ENCODE assay signal across 1 cellular context in the genomic region with DNA sequence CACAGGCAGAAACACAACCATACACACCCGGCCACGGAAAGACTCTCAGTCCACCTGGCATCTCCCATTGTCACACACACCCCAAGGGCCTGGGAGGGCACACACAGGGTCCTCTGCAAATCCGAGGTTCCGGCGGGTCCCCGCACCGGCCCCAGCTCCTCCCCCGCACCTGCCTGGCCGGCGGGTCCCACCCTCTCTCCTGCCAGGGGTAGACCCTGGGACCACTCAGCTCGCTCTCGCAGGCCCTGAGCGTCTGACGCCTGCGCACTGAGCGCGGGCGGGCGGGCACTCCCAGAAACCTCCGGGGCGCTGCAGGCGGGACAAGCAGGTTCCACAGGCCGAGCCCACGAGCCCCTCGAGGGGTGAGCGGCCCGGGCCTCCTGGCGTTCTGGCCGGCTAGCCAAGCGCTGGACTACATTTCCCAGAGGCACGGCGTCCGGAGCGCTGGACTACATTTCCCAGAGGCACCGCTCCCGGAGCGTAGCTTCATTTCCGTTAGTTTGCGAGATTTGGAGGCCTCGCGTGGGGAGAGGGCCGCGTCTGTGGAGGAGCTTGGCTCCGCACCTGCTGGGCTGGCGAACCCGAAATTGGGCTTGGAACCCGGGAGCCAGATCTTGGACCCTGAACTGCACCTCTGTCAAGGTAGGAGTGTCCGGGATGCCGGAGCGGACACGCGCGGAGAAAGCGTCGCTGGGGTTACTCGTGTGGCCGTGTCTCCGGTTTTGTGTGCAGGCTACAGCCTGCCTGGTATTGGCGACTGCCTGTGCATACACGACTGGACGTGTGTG.
A peak's percentile ranks its signal among the peaks of the same experiment; 100 is the strongest.
TF ChIP-seq lines count a peak whose summit lies in the region.

A gene (plus strand): TSS at position 505 of the 788 bp plus-strand sequence. CDS start 10,686 bp downstream, outside the sequence.

TF ChIP-seq in K562, 482 proteins besides CTCF, POLR2A, EP300 and RAD21 (continued from another document and continues in another):
- TF ChIP-seq ESRRB (CRISPR knock-in tag; IDR thresholded peaks at IDR 0.05; ENCODE audit: borderline replicate concordance) (no peak), PHF8 (IDR thresholded peaks at IDR 0.05; ENCODE audit: borderline replicate concordance, low read length) (peak; percentile 72), GATA2 (CRISPR knock-in tag; IDR thresholded peaks at IDR 0.05) (no peak), KAT2B (IDR thresholded peaks at IDR 0.05; ENCODE audit: low read depth, low read length) (no peak), ZZZ3 (IDR thresholded peaks at IDR 0.05) (no peak), SMARCE1 (IDR thresholded peaks at IDR 0.05) (no peak), FOXJ2 (tag; IDR thresholded peaks at IDR 0.05) (no peak), NFIX (CRISPR knock-in tag; IDR thresholded peaks at IDR 0.05; ENCODE audit: low read depth) (no peak), NFE2L1 (tag; IDR thresholded peaks at IDR 0.05; ENCODE audit: borderline replicate concordance, low read depth) (no peak), IRF2 (CRISPR knock-in tag; IDR thresholded peaks at IDR 0.05) (no peak), ARNT (IDR thresholded peaks at IDR 0.05) (no peak), MXI1 (IDR thresholded peaks at IDR 0.05; ENCODE audit: low read depth, low read length) (no peak), L3MBTL2 (IDR thresholded peaks at IDR 0.05) (peak; percentile 95), FOSL1 (tag; conservative IDR thresholded peaks at IDR 0.05) (no peak), PPARD (CRISPR knock-in tag; IDR thresholded peaks at IDR 0.05) (no peak), ZNF431 (CRISPR knock-in tag; IDR thresholded peaks at IDR 0.05) (no peak), STAT5A (IDR thresholded peaks at IDR 0.05; ENCODE audit: borderline replicate concordance, low read length) (no peak), SNRNP70 (optimal IDR thresholded peaks at IDR 0.05; ENCODE audit: low read depth, low read length) (no peak), KDM2B (CRISPR knock-in tag; IDR thresholded peaks at IDR 0.05) (no peak), ZKSCAN1 (IDR thresholded peaks at IDR 0.05; ENCODE audit: low read depth, low read length) (no peak), POU5F1 (IDR thresholded peaks at IDR 0.05; ENCODE audit: borderline replicate concordance, low read depth, low read length, partially characterized antibody) (no peak), ZC3H11A (IDR thresholded peaks at IDR 0.05; ENCODE audit: low read depth, low read length) (no peak), ZNF584 (CRISPR knock-in tag; IDR thresholded peaks at IDR 0.05; ENCODE audit: low read depth) (peak; percentile 20; the same call in 1 of the 2 replicates), CREM (IDR thresholded peaks at IDR 0.05; ENCODE audit: low read depth) (peak; percentile 76), MEF2D (tag; conservative IDR thresholded peaks at IDR 0.05; ENCODE audit: low read depth) (no peak), ZNF12 (CRISPR knock-in tag; IDR thresholded peaks at IDR 0.05) (no peak), SMAD4 (CRISPR knock-in tag; conservative IDR thresholded peaks at IDR 0.05) (no peak), BCL6 (CRISPR knock-in tag; IDR thresholded peaks at IDR 0.05) (no peak), ZNF239 (CRISPR knock-in tag; IDR thresholded peaks at IDR 0.05) (0 out of 2 replicates have a peak, but pooled peaks have one; percentile 25), ELF1 (tag; IDR thresholded peaks at IDR 0.05) (peak; percentile 83), ZNF3 (CRISPR knock-in tag; IDR thresholded peaks at IDR 0.05) (no peak), ETV1 (tag; conservative IDR thresholded peaks at IDR 0.05; ENCODE audit: low read depth) (no peak), DACH1 (IDR thresholded peaks at IDR 0.05; ENCODE audit: partially characterized antibody) (no peak), ZKSCAN8 (CRISPR knock-in tag; IDR thresholded peaks at IDR 0.05) (no peak), JUNB (CRISPR knock-in tag; conservative IDR thresholded peaks at IDR 0.05) (no peak), ARID1B (IDR thresholded peaks at IDR 0.05) (no peak), SP2 (IDR thresholded peaks at IDR 0.05; ENCODE audit: extremely low read depth, low read depth, low read length, poor library complexity, severe bottlenecking) (no peak), CEBPB (tag; IDR thresholded peaks at IDR 0.05) (no peak), ELF4 (CRISPR knock-in tag; IDR thresholded peaks at IDR 0.05) (no peak), ZC3H4 (CRISPR knock-in tag; IDR thresholded peaks at IDR 0.05; ENCODE audit: borderline replicate concordance) (no peak), GTF2F1 (IDR thresholded peaks at IDR 0.05; ENCODE audit: low read depth, low read length) (no peak), PRMT5 (CRISPR knock-in tag; IDR thresholded peaks at IDR 0.05) (no peak)
- TF ChIP-seq, protein P1, sequence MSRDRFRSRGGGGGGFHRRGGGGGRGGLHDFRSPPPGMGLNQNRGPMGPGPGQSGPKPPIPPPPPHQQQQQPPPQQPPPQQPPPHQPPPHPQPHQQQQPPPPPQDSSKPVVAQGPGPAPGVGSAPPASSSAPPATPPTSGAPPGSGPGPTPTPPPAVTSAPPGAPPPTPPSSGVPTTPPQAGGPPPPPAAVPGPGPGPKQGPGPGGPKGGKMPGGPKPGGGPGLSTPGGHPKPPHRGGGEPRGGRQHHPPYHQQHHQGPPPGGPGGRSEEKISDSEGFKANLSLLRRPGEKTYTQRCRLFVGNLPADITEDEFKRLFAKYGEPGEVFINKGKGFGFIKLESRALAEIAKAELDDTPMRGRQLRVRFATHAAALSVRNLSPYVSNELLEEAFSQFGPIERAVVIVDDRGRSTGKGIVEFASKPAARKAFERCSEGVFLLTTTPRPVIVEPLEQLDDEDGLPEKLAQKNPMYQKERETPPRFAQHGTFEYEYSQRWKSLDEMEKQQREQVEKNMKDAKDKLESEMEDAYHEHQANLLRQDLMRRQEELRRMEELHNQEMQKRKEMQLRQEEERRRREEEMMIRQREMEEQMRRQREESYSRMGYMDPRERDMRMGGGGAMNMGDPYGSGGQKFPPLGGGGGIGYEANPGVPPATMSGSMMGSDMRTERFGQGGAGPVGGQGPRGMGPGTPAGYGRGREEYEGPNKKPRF (IDR thresholded peaks at IDR 0.05; ENCODE audit: low read depth, low read length), result no peak
- TF ChIP-seq, protein P2, sequence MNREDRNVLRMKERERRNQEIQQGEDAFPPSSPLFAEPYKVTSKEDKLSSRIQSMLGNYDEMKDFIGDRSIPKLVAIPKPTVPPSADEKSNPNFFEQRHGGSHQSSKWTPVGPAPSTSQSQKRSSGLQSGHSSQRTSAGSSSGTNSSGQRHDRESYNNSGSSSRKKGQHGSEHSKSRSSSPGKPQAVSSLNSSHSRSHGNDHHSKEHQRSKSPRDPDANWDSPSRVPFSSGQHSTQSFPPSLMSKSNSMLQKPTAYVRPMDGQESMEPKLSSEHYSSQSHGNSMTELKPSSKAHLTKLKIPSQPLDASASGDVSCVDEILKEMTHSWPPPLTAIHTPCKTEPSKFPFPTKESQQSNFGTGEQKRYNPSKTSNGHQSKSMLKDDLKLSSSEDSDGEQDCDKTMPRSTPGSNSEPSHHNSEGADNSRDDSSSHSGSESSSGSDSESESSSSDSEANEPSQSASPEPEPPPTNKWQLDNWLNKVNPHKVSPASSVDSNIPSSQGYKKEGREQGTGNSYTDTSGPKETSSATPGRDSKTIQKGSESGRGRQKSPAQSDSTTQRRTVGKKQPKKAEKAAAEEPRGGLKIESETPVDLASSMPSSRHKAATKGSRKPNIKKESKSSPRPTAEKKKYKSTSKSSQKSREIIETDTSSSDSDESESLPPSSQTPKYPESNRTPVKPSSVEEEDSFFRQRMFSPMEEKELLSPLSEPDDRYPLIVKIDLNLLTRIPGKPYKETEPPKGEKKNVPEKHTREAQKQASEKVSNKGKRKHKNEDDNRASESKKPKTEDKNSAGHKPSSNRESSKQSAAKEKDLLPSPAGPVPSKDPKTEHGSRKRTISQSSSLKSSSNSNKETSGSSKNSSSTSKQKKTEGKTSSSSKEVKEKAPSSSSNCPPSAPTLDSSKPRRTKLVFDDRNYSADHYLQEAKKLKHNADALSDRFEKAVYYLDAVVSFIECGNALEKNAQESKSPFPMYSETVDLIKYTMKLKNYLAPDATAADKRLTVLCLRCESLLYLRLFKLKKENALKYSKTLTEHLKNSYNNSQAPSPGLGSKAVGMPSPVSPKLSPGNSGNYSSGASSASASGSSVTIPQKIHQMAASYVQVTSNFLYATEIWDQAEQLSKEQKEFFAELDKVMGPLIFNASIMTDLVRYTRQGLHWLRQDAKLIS (CRISPR knock-in tag; IDR thresholded peaks at IDR 0.05), result no peak
- TF ChIP-seq, protein P3, sequence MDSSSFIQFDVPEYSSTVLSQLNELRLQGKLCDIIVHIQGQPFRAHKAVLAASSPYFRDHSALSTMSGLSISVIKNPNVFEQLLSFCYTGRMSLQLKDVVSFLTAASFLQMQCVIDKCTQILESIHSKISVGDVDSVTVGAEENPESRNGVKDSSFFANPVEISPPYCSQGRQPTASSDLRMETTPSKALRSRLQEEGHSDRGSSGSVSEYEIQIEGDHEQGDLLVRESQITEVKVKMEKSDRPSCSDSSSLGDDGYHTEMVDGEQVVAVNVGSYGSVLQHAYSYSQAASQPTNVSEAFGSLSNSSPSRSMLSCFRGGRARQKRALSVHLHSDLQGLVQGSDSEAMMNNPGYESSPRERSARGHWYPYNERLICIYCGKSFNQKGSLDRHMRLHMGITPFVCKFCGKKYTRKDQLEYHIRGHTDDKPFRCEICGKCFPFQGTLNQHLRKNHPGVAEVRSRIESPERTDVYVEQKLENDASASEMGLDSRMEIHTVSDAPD (CRISPR knock-in tag; IDR thresholded peaks at IDR 0.05), result no peak
- TF ChIP-seq, protein P4, sequence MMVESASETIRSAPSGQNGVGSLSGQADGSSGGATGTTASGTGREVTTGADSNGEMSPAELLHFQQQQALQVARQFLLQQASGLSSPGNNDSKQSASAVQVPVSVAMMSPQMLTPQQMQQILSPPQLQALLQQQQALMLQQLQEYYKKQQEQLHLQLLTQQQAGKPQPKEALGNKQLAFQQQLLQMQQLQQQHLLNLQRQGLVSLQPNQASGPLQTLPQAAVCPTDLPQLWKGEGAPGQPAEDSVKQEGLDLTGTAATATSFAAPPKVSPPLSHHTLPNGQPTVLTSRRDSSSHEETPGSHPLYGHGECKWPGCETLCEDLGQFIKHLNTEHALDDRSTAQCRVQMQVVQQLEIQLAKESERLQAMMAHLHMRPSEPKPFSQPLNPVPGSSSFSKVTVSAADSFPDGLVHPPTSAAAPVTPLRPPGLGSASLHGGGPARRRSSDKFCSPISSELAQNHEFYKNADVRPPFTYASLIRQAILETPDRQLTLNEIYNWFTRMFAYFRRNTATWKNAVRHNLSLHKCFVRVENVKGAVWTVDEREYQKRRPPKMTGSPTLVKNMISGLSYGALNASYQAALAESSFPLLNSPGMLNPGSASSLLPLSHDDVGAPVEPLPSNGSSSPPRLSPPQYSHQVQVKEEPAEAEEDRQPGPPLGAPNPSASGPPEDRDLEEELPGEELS (CRISPR knock-in tag; IDR thresholded peaks at IDR 0.05; ENCODE audit: borderline replicate concordance), result no peak
- TF ChIP-seq, protein P5, sequence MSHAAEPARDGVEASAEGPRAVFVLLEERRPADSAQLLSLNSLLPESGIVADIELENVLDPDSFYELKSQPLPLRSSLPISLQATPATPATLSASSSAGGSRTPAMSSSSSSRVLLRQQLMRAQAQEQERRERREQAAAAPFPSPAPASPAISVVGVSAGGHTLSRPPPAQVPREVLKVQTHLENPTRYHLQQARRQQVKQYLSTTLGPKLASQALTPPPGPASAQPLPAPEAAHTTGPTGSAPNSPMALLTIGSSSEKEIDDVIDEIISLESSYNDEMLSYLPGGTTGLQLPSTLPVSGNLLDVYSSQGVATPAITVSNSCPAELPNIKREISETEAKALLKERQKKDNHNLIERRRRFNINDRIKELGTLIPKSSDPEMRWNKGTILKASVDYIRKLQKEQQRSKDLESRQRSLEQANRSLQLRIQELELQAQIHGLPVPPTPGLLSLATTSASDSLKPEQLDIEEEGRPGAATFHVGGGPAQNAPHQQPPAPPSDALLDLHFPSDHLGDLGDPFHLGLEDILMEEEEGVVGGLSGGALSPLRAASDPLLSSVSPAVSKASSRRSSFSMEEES (CRISPR knock-in tag; IDR thresholded peaks at IDR 0.05), result no peak
- TF ChIP-seq, protein P6, sequence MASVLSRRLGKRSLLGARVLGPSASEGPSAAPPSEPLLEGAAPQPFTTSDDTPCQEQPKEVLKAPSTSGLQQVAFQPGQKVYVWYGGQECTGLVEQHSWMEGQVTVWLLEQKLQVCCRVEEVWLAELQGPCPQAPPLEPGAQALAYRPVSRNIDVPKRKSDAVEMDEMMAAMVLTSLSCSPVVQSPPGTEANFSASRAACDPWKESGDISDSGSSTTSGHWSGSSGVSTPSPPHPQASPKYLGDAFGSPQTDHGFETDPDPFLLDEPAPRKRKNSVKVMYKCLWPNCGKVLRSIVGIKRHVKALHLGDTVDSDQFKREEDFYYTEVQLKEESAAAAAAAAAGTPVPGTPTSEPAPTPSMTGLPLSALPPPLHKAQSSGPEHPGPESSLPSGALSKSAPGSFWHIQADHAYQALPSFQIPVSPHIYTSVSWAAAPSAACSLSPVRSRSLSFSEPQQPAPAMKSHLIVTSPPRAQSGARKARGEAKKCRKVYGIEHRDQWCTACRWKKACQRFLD (CRISPR knock-in tag; IDR thresholded peaks at IDR 0.05), result peak; percentile 35; the same call in 1 of the 2 replicates
- TF ChIP-seq, protein P7, sequence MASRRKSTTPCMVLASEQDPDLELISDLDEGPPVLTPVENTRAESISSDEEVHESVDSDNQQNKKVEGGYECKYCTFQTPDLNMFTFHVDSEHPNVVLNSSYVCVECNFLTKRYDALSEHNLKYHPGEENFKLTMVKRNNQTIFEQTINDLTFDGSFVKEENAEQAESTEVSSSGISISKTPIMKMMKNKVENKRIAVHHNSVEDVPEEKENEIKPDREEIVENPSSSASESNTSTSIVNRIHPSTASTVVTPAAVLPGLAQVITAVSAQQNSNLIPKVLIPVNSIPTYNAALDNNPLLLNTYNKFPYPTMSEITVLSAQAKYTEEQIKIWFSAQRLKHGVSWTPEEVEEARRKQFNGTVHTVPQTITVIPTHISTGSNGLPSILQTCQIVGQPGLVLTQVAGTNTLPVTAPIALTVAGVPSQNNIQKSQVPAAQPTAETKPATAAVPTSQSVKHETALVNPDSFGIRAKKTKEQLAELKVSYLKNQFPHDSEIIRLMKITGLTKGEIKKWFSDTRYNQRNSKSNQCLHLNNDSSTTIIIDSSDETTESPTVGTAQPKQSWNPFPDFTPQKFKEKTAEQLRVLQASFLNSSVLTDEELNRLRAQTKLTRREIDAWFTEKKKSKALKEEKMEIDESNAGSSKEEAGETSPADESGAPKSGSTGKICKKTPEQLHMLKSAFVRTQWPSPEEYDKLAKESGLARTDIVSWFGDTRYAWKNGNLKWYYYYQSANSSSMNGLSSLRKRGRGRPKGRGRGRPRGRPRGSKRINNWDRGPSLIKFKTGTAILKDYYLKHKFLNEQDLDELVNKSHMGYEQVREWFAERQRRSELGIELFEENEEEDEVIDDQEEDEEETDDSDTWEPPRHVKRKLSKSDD (conservative IDR thresholded peaks at IDR 0.05; ENCODE audit: low read length), result no peak
- TF ChIP-seq, protein P8, sequence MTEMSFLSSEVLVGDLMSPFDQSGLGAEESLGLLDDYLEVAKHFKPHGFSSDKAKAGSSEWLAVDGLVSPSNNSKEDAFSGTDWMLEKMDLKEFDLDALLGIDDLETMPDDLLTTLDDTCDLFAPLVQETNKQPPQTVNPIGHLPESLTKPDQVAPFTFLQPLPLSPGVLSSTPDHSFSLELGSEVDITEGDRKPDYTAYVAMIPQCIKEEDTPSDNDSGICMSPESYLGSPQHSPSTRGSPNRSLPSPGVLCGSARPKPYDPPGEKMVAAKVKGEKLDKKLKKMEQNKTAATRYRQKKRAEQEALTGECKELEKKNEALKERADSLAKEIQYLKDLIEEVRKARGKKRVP (CRISPR knock-in tag; IDR thresholded peaks at IDR 0.05), result no peak
